In genomic region chr20:32358883-32359632, GRCh38 we compare ENCODE assay signal across 1 cellular context.
A peak's percentile ranks its signal among the peaks of the same experiment; 100 is the strongest.
TF ChIP-seq lines count a peak whose summit lies in the region.

No MANE protein-coding gene starts in this region.

TF ChIP-seq in HEK293, 187 proteins besides CTCF, POLR2A, EP300 and RAD21 (continued from another document):
- TF ChIP-seq ZBTB11 (tag by site-specific recombination; conservative IDR thresholded peaks at IDR 0.05; ENCODE audit: low read depth) (peak; percentile 54), HIC1 (tag by site-specific recombination; IDR thresholded peaks at IDR 0.05) (peak; percentile 73), ZNF335 (tag by site-specific recombination; conservative IDR thresholded peaks at IDR 0.05) (peak; percentile 86), ZNF391 (tag by site-specific recombination; IDR thresholded peaks at IDR 0.05; ENCODE audit: borderline replicate concordance, low read depth) (peak; percentile 38; the same call in 1 of the 2 replicates), ZNF121 (tag by site-specific recombination; IDR thresholded peaks at IDR 0.05) (no peak), KLF1 (tag by site-specific recombination; IDR thresholded peaks at IDR 0.05) (peak; percentile 58; the same call in 1 of the 2 replicates), ZXDB (tag by site-specific recombination; IDR thresholded peaks at IDR 0.05) (peak; percentile 48; the same call in 1 of the 2 replicates), ZNF138 (tag by site-specific recombination; IDR thresholded peaks at IDR 0.05; ENCODE audit: borderline replicate concordance) (no peak), ZSCAN5A (tag by site-specific recombination; IDR thresholded peaks at IDR 0.05) (no peak), INSM2 (tag by site-specific recombination; IDR thresholded peaks at IDR 0.05) (peak; percentile 56), ZNF18 (tag by site-specific recombination; IDR thresholded peaks at IDR 0.05) (no peak), ZBTB20 (tag by site-specific recombination; IDR thresholded peaks at IDR 0.05) (peak; percentile 89), SP3 (tag by site-specific recombination; IDR thresholded peaks at IDR 0.05) (peak; percentile 91), ZNF426 (tag by site-specific recombination; IDR thresholded peaks at IDR 0.05) (no peak), IKZF3 (tag by site-specific recombination; IDR thresholded peaks at IDR 0.05) (peak; percentile 74), GLIS2 (tag by site-specific recombination; IDR thresholded peaks at IDR 0.05) (peak; percentile 91)
